Comparison of ENCODE assay signal across 30 cellular contexts in the genomic region with DNA sequence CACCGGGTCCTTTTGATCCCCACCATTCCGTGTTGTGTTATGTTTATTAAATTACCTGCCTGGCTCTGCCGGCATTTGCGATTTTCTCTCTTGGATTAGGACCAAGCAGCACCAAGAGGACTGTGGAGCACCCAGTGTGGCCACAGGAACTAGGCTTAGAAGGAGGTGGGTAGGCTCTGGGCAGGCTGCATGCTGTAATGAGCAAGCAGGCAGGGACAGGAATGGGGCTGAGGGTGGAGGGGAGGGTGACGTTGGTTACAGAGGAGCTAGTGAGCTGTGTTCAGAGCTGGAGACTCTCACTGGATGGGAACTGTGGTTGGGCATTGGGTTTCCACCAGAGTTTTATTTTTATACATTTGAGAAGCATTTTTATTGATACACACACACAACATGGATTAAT. TPM values are rescaled to one million over a fixed set of nuclear protein-coding genes. Genes with fewer than 3 reads are reported as not detected.
"Had no signal": no experiment of that assay in that cellular context is flagged by ENCODE, and none has a peak within 500 bp of the region (broad histone marks: within the 10 kb centered on the region; RNA-seq: fewer than 3 reads in every experiment).

No MANE protein-coding gene starts in this region.

- H3K36me3 Mint-ChIP-seq: activated naive CD4-positive, alpha-beta T cell treated with anti-CD3 and anti-CD28 coated beads, Interleukin-2, amount 50 U/mL, for 24 hours had no signal

- H3K4me1 Mint-ChIP-seq: activated B cell treated with CpG ODN at 0.5 μM for 24 hours; central memory CD8-positive, alpha-beta T cell had no signal

- ATAC-seq: body of pancreas, Right ventricle myocardium inferior, SK-N-SH treated with all-trans-retinoic acid at 6 μM for 48 hours had no signal

- H3K4me1 ChIP-seq: ascending aorta, body of pancreas, SJSA1 had no signal

- H3K4me3 Mint-ChIP-seq: activated B cell treated with CpG ODN at 0.5 μM for 24 hours; activated CD4-positive, alpha-beta memory T cell treated with anti-CD3 and anti-CD28 coated beads for 36 hours; activated CD4-positive, alpha-beta T cell treated with anti-CD3 and anti-CD28 coated beads, Interleukin-2, amount 10 ng/mL, durations not matched to agents 24 days and 14 days; activated naive CD4-positive, alpha-beta T cell treated with anti-CD3 and anti-CD28 coated beads, Interleukin-2, amount 50 U/mL, for 24 hours; activated T-cell treated with anti-CD3 and anti-CD28 coated beads, Interleukin-2, amount 50 U/mL, for 24 hours; activated T-helper 1 cell treated with anti-CD3 and anti-CD28 coated beads, Interleukin-12 subunit alpha, Interleukin-12 subunit beta, Interleukin-2, Interleukin-4 antibody, amounts not matched to agents 30 ng/mL and 10 ng/mL and 1 ng/mL, durations not matched to agents 14 hours and 24 hours and 36 hours; central memory CD8-positive, alpha-beta T cell; T-helper 1 cell treated with Interleukin-12 subunit alpha and Interleukin-12 subunit beta and Interleukin-4 antibody, amounts not matched to agents 30 μg/mL and 1 μg/mL, for 36 hours had no signal

- H3K27ac ChIP-seq: ascending aorta, body of pancreas, SJSA1 had no signal

- H3K36me3 ChIP-seq: ascending aorta, MG63, SJSA1 had no signal

- H3K27ac Mint-ChIP-seq: activated B cell treated with CpG ODN at 0.5 μM for 24 hours; activated CD4-positive, alpha-beta memory T cell treated with anti-CD3 and anti-CD28 coated beads for 36 hours; activated CD4-positive, alpha-beta T cell treated with anti-CD3 and anti-CD28 coated beads, Interleukin-2, amount 10 ng/mL, durations not matched to agents 24 days and 14 days; activated naive CD4-positive, alpha-beta T cell treated with anti-CD3 and anti-CD28 coated beads, Interleukin-2, amount 50 U/mL, for 24 hours; activated T-cell treated with anti-CD3 and anti-CD28 coated beads, Interleukin-2, amount 50 U/mL, for 24 hours; activated T-helper 1 cell treated with anti-CD3 and anti-CD28 coated beads, Interleukin-12 subunit alpha, Interleukin-12 subunit beta, Interleukin-2, Interleukin-4 antibody, amounts not matched to agents 30 ng/mL and 10 ng/mL and 1 ng/mL, durations not matched to agents 14 hours and 24 hours and 36 hours; T-helper 1 cell treated with Interleukin-12 subunit alpha and Interleukin-12 subunit beta and Interleukin-4 antibody, amounts not matched to agents 30 μg/mL and 1 μg/mL, for 36 hours had no signal

- DNase-seq: activated B cell treated with CpG ODN at 0.5 μM for 24 hours; activated CD4-positive, alpha-beta memory T cell treated with anti-CD3 and anti-CD28 coated beads for 36 hours; activated CD4-positive, alpha-beta T cell treated with anti-CD3 and anti-CD28 coated beads for 1 hour; activated CD4-positive, alpha-beta T cell treated with anti-CD3 and anti-CD28 coated beads, Interleukin-2, amount 10 ng/mL, durations not matched to agents 24 days and 14 days; activated effector memory CD4-positive, alpha-beta T cell treated with Interleukin-2 at 50 U/mL for 16 hours; activated naive CD4-positive, alpha-beta T cell; activated T-cell treated with anti-CD3 and anti-CD28 coated beads, Interleukin-2, amount 50 U/mL, for 24 hours; body of pancreas; MG63; MV-4-11; NCI-H1092 treated with DMSO at 0.1 percent for 48 hours; NCI-H1436; NCI-H1694 treated with DMSO at 0.1 percent for 48 hours; NCI-H2029 treated with DMSO at 0.1 percent for 48 hours; NCI-H345; NCI-H510A; NCI-H526 treated with DMSO at 0.1 percent for 48 hours; NCI-H82; RPMI8226; SW 1271; T-helper 9 cell had no signal

- H3K27me3 ChIP-seq: ascending aorta, MG63, SJSA1 had no signal

- H3K4me3 ChIP-seq: ascending aorta, body of pancreas, MG63, SJSA1 had no signal

- H3K9me3 ChIP-seq: ascending aorta, body of pancreas, MG63, SJSA1 had no signal

RNA-seq across cellular contexts. Expression of gene SCN5A, which starts 7.9 kb away (rescaled TPM):
- total RNA-seq: activated B cell treated with CpG ODN at 0.5 μM for 24 hours; activated CD4-positive, alpha-beta T cell treated with anti-CD3 and anti-CD28 coated beads, Interleukin-2, amount 10 ng/mL, durations not matched to agents 24 days and 14 days; activated T-helper 1 cell treated with anti-CD3 and anti-CD28 coated beads, Interleukin-12 subunit alpha, Interleukin-12 subunit beta, Interleukin-2, Interleukin-4 antibody, amounts not matched to agents 30 ng/mL and 10 ng/mL and 1 ng/mL, durations not matched to agents 14 hours and 24 hours and 36 hours; OCI-LY7 had no signal
